1 cellular context compared by ENCODE assay signal in the genomic region with DNA sequence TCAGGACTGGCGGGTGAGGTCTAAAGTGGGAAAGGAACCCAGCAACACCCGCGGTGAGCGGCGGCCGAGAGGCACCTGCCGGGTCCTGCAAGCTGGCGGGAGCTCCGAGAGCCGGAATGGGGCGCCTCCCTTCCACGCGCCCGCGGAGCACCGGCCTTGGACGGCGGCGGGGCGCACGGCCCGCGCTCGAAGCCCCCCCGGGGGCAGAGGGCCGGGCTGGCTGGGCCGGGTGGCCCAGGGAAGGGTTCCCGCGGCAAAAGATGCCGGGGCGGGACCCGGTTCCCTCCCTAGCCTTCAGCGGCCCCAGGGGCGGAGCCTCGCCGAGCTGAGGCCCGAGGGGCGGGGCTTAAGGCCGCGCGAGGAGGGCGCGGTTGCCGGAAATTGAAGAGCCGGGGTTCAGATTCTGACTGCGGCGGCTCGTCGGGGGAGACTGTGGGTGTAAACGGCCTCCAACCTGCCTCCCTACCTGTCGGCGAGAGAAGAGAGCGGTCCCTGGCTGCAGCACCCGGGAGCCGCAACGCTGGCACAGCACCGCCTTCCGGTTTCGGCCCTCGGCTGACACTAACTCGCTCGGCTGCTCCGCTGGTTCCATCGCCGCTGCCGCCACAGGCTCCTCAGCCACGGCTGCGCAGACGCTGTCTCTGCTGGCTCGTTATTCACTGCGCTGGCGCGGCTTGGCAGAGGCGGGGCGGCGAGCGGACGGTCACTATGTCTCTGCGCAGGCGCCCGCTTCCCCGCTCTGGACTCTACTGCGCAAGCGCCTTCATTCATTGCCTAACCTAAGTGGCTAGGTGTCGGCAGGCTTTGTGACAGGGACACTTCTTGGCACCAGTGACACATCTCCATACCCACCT.
TF ChIP-seq lines count a peak whose summit lies in the region.

A gene (minus strand): TSS at position 643 of the 854 bp plus-strand sequence. CDS start 51 bp downstream, at position 592.

TF ChIP-seq in GM23338, 12 proteins besides CTCF, POLR2A, EP300 and RAD21:
- TF ChIP-seq, protein P1, sequence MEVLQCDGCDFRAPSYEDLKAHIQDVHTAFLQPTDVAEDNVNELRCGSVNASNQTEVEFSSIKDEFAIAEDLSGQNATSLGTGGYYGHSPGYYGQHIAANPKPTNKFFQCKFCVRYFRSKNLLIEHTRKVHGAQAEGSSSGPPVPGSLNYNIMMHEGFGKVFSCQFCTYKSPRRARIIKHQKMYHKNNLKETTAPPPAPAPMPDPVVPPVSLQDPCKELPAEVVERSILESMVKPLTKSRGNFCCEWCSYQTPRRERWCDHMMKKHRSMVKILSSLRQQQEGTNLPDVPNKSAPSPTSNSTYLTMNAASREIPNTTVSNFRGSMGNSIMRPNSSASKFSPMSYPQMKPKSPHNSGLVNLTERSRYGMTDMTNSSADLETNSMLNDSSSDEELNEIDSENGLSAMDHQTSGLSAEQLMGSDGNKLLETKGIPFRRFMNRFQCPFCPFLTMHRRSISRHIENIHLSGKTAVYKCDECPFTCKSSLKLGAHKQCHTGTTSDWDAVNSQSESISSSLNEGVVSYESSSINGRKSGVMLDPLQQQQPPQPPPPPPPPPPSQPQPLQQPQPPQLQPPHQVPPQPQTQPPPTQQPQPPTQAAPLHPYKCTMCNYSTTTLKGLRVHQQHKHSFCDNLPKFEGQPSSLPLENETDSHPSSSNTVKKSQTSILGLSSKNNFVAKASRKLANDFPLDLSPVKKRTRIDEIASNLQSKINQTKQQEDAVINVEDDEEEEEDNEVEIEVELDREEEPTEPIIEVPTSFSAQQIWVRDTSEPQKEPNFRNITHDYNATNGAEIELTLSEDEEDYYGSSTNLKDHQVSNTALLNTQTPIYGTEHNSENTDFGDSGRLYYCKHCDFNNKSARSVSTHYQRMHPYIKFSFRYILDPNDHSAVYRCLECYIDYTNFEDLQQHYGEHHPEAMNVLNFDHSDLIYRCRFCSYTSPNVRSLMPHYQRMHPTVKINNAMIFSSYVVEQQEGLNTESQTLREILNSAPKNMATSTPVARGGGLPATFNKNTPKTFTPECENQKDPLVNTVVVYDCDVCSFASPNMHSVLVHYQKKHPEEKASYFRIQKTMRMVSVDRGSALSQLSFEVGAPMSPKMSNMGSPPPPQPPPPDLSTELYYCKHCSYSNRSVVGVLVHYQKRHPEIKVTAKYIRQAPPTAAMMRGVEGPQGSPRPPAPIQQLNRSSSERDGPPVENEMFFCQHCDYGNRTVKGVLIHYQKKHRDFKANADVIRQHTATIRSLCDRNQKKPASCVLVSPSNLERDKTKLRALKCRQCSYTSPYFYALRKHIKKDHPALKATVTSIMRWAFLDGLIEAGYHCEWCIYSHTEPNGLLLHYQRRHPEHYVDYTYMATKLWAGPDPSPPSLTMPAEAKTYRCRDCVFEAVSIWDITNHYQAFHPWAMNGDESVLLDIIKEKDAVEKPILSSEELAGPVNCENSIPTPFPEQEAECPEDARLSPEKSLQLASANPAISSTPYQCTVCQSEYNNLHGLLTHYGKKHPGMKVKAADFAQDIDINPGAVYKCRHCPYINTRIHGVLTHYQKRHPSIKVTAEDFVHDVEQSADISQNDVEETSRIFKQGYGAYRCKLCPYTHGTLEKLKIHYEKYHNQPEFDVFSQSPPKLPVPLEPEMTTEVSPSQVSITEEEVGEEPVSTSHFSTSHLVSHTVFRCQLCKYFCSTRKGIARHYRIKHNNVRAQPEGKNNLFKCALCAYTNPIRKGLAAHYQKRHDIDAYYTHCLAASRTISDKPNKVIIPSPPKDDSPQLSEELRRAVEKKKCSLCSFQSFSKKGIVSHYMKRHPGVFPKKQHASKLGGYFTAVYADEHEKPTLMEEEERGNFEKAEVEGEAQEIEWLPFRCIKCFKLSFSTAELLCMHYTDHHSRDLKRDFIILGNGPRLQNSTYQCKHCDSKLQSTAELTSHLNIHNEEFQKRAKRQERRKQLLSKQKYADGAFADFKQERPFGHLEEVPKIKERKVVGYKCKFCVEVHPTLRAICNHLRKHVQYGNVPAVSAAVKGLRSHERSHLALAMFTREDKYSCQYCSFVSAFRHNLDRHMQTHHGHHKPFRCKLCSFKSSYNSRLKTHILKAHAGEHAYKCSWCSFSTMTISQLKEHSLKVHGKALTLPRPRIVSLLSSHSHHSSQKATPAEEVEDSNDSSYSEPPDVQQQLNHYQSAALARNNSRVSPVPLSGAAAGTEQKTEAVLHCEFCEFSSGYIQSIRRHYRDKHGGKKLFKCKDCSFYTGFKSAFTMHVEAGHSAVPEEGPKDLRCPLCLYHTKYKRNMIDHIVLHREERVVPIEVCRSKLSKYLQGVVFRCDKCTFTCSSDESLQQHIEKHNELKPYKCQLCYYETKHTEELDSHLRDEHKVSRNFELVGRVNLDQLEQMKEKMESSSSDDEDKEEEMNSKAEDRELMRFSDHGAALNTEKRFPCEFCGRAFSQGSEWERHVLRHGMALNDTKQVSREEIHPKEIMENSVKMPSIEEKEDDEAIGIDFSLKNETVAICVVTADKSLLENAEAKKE (CRISPR knock-in tag; IDR thresholded peaks at IDR 0.05) = no peak
- TF ChIP-seq ZNF114 (CRISPR knock-in tag; IDR thresholded peaks at IDR 0.05) = no peak
- TF ChIP-seq POLR2AphosphoS5 (IDR thresholded peaks at IDR 0.05; ENCODE audit: low read depth) = peak; percentile 90
- TF ChIP-seq, protein P2, sequence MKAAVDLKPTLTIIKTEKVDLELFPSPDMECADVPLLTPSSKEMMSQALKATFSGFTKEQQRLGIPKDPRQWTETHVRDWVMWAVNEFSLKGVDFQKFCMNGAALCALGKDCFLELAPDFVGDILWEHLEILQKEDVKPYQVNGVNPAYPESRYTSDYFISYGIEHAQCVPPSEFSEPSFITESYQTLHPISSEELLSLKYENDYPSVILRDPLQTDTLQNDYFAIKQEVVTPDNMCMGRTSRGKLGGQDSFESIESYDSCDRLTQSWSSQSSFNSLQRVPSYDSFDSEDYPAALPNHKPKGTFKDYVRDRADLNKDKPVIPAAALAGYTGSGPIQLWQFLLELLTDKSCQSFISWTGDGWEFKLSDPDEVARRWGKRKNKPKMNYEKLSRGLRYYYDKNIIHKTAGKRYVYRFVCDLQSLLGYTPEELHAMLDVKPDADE (IDR thresholded peaks at IDR 0.05) = 0 out of 2 replicates have a peak, but pooled peaks have one; percentile 23
